In genomic region chr10:73782749-73783085, GRCh38 we compare ENCODE assay signal across 8 cellular contexts. TPM values are rescaled to one million over a fixed set of nuclear protein-coding genes. Genes with fewer than 3 reads are reported as not detected.
DNase-seq lines count a peak whose midpoint lies in the region; ATAC-seq and TF ChIP-seq lines count a peak whose summit lies in the region.

No MANE protein-coding gene starts in this region.

- DNase-seq in cardiac muscle cell (ENCODE audit: low read depth in 1 of 2, low spot score in 1 of 2) (no peak), cardiac septum (ENCODE audit: low spot score) (no peak), body of pancreas (no peak), mesenchymal stem cell (no peak), NCI-H1436 (lab: John Stamatoyannopoulos, UW) (no peak), glomerular visceral epithelial cell (ENCODE audit: extremely low spot score) (no peak), GM19238 (ENCODE audit: insufficient read length, low spot score) (no peak)

- no peak overlapping the region for H3K18ac ChIP-seq in mesenchymal stem cell (ENCODE audit: low read depth in 1 of 2, low read length in 2 of 2)

- peaks cover 8% of the 10 kb centered on the region for H3K79me1 ChIP-seq in mesenchymal stem cell (replicated peaks; ENCODE audit: low read length, poor library complexity, severe bottlenecking)

- no peak overlapping the region for H4K8ac ChIP-seq in mesenchymal stem cell (ENCODE audit: low read length)

- peak overlapping the region; percentile 94 for H3K4me2 ChIP-seq in mesenchymal stem cell (ENCODE audit: low read length, poor library complexity, severe bottlenecking)

- ATAC-seq in body of pancreas = no peak

- H3K27me3 ChIP-seq in cardiac muscle cell (no peaks in the 10 kb centered on the region), body of pancreas (no peaks in the 10 kb centered on the region), mesenchymal stem cell (ENCODE audit: control insufficient read depth in 1 of 2, insufficient read depth in 1 of 2, low read length in 2 of 2) (no peaks in the 10 kb centered on the region)

- H3K4ac ChIP-seq in mesenchymal stem cell (ENCODE audit: low read depth in 1 of 2, low read length in 2 of 2) = no peak overlapping the region

- no peak overlapping the region for H2AK5ac ChIP-seq in mesenchymal stem cell (ENCODE audit: low read length, severe bottlenecking)

- H3K4me3 ChIP-seq in cardiac muscle cell = peak overlapping the region; percentile 70
- H3K4me3 ChIP-seq in body of pancreas = peak overlapping the region; percentile 81 to 87
- peak overlapping the region in 1 of 2 experiments; percentile 99 for H3K4me3 ChIP-seq in mesenchymal stem cell (ENCODE audit: insufficient read depth in 1 of 2, low read depth in 1 of 2, low read length in 2 of 2)
- peak overlapping the region; percentile 77 for H3K4me3 ChIP-seq in urinary bladder (ENCODE audit: low read depth, low read length)

- H3K9me3 ChIP-seq in cardiac muscle cell (ENCODE audit: low read depth) (no peaks in the 10 kb centered on the region), body of pancreas (no peaks in the 10 kb centered on the region), mesenchymal stem cell (ENCODE audit: control insufficient read depth, low read length) (no peaks in the 10 kb centered on the region)

- intact Hi-C loops in cardiac septum (cut with DNase I) = loop anchor here (5.0 kb wide), 1 partner anchor 35 kb away; no protein-coding TSS in a partner anchor
- intact Hi-C loops in body of pancreas (cut with DNase I) = no loop called here

- no peak overlapping the region for H3K14ac ChIP-seq in mesenchymal stem cell (ENCODE audit: low read length in 2 of 2)

- H3K27ac ChIP-seq in cardiac muscle cell (no peak overlapping the region), body of pancreas (peak overlapping the region in 2 of 4 donors; percentile 91 to 95), mesenchymal stem cell (ENCODE audit: low read length, poor library complexity, severe bottlenecking) (no peak overlapping the region), urinary bladder (ENCODE audit: low read depth) (no peak overlapping the region)

- no peak for TF ChIP-seq POLR2A in body of pancreas (IDR thresholded peaks at IDR 0.05)

- H3K9ac ChIP-seq in mesenchymal stem cell (ENCODE audit: low read length) = peak overlapping the region; percentile 95

- TF ChIP-seq CTCF in cardiac muscle cell (IDR thresholded peaks at IDR 0.05; ENCODE audit: low read depth, low read length) = no peak
- TF ChIP-seq CTCF in body of pancreas (IDR thresholded peaks at IDR 0.05) = no peak

- H3K36me3 ChIP-seq in cardiac muscle cell = peaks cover 7% of the 10 kb centered on the region
- peaks cover 0 to 3% of the 10 kb centered on the region in 2 donors for H3K36me3 ChIP-seq in body of pancreas (replicated peaks in 1 of 2; ENCODE audit: insufficient read depth in 1 of 2, low read depth in 2 of 2)
- peaks cover 15 to 22% of the 10 kb centered on the region in 2 experiments for H3K36me3 ChIP-seq in mesenchymal stem cell (ENCODE audit: control insufficient read depth in 1 of 2, insufficient read depth in 2 of 2, low read depth in 1 of 2, low read length in 2 of 2)
- H3K36me3 ChIP-seq in urinary bladder (ENCODE audit: insufficient read depth) = peaks cover 2% of the 10 kb centered on the region

- H2BK5ac ChIP-seq in mesenchymal stem cell (ENCODE audit: low read depth, low read length, poor library complexity, severe bottlenecking) = no peak overlapping the region

- H3K4me1 ChIP-seq in cardiac muscle cell (ENCODE audit: low read depth) (peaks cover 4% of the 10 kb centered on the region), body of pancreas (peaks cover 48% of the 10 kb centered on the region), mesenchymal stem cell (ENCODE audit: control insufficient read depth, insufficient read depth, low read depth, low read length) (peaks cover 11% of the 10 kb centered on the region), urinary bladder (ENCODE audit: insufficient read depth) (no peaks in the 10 kb centered on the region)

- no peak overlapping the region for H3K23ac ChIP-seq in mesenchymal stem cell (ENCODE audit: low read length in 2 of 2)

- no peak overlapping the region for H2BK15ac ChIP-seq in mesenchymal stem cell (ENCODE audit: low read depth, poor library complexity, severe bottlenecking)

- no peak overlapping the region for H2BK12ac ChIP-seq in mesenchymal stem cell (ENCODE audit: low read length in 2 of 2)

- 20 to 21% methylated on average over 2 of the region's 2 CpGs for WGBS in body of pancreas, 2 donors
- WGBS in mesenchymal stem cell = 59% methylated on average over 2 of the region's 2 CpGs
- WGBS in urinary bladder = 49% methylated on average over 2 of the region's 2 CpGs

- H4K91ac ChIP-seq in mesenchymal stem cell (ENCODE audit: low read length) = no peak overlapping the region

- H2AFZ ChIP-seq in mesenchymal stem cell (ENCODE audit: low read depth, low read length) = no peak overlapping the region

- no peak overlapping the region for H2BK120ac ChIP-seq in mesenchymal stem cell (ENCODE audit: low read depth, low read length)

RNA-seq across cellular contexts. Expression of gene CHCHD1, which starts 0.9 kb away (rescaled TPM):
- total RNA-seq in cardiac muscle cell (37.8 and 42.5 TPM in 2 replicates), cardiac septum (19.5 TPM), body of pancreas (10 to 100 TPM in 1 of 2 donors, 1 to 10 TPM in 1; 9.3 to 15.8 TPM), urinary bladder (17.0 TPM)
- polyA plus RNA-seq in cardiac muscle cell (81.8 and 83.2 TPM in 2 replicates), urinary bladder (46.9 TPM)
- 112 TPM for polyA plus RNA-seq in mesenchymal stem cell (2013, experiment 1 of 2)
- 116 TPM for polyA plus RNA-seq in mesenchymal stem cell (2013, experiment 2 of 2)

RNA-seq across cellular contexts. Expression of gene ZSWIM8, which starts 2.7 kb away (rescaled TPM):
- total RNA-seq in cardiac muscle cell (89.3 and 115 TPM in 2 replicates), cardiac septum (57.1 TPM), body of pancreas (10 to 100 TPM; 34.5 to 70.9 TPM), urinary bladder (38.8 TPM)
- polyA plus RNA-seq in cardiac muscle cell (37.1 and 63.7 TPM in 2 replicates), urinary bladder (110 TPM)
- 89.1 TPM for polyA plus RNA-seq in mesenchymal stem cell (2013, experiment 1 of 2)
- polyA plus RNA-seq in mesenchymal stem cell (2013, experiment 2 of 2) = 80.7 TPM

RNA-seq across cellular contexts. Expression of gene NDST2, which starts 28.7 kb away (rescaled TPM):
- total RNA-seq in cardiac muscle cell (23.7 and 61.2 TPM in 2 replicates), cardiac septum (16.0 TPM), body of pancreas (10 to 100 TPM; 21.1 to 25.4 TPM), urinary bladder (14.2 TPM)
- polyA plus RNA-seq in cardiac muscle cell (16.6 and 21.6 TPM in 2 replicates), urinary bladder (19.3 TPM)
- 16.6 TPM for polyA plus RNA-seq in mesenchymal stem cell (2013, experiment 1 of 2)
- 16.7 TPM for polyA plus RNA-seq in mesenchymal stem cell (2013, experiment 2 of 2)

RNA-seq across cellular contexts. Expression of gene SEC24C, which starts 38.5 kb away (rescaled TPM):
- 68.6 and 68.7 TPM in 2 replicates for total RNA-seq in cardiac muscle cell
- polyA plus RNA-seq in cardiac muscle cell = 56.6 and 65.2 TPM in 2 replicates
- total RNA-seq in cardiac septum = 55.1 TPM
- total RNA-seq in body of pancreas = 10 to 100 TPM; 29.1 to 30.3 TPM
- 39.6 TPM for polyA plus RNA-seq in mesenchymal stem cell (2013, experiment 1 of 2)
- 36.9 TPM for polyA plus RNA-seq in mesenchymal stem cell (2013, experiment 2 of 2)
- total RNA-seq in urinary bladder = 37.2 TPM
- 47.6 TPM for polyA plus RNA-seq in urinary bladder
